In genomic region chr22:45246060-45246985, GRCh38 we compare ENCODE assay signal across 8 cellular contexts. TPM values are rescaled to one million over a fixed set of nuclear protein-coding genes. Genes with fewer than 3 reads are reported as not detected.
DNase-seq lines count a peak whose midpoint lies in the region; ATAC-seq, FAIRE-seq and TF ChIP-seq lines count a peak whose summit lies in the region.

No MANE protein-coding gene starts in this region.

- no peaks in the 10 kb centered on the region for H4K20me1 ChIP-seq in astrocyte (ENCODE audit: insufficient read depth, low read length)

- no peaks in the 10 kb centered on the region for H3K36me3 Mint-ChIP-seq in astrocyte (ENCODE audit: low read depth, unreplicated experiment)

- no peaks in the 10 kb centered on the region for H3K9me3 Mint-ChIP-seq in astrocyte (ENCODE audit: unreplicated experiment)

- peak overlapping the region; percentile 79 for H3K9ac ChIP-seq in astrocyte (ENCODE audit: low read length)
- H3K9ac ChIP-seq in kidney (ENCODE audit: low read length in 2 of 2) = peak overlapping the region in 1 of 2 donors; percentile 22
- H3K9ac ChIP-seq in subcutaneous abdominal adipose tissue (ENCODE audit: low read length in 5 of 5) = no peak overlapping the region

- H3K27me3 ChIP-seq in astrocyte (ENCODE audit: insufficient read depth, low read length) = no peaks in the 10 kb centered on the region
- peaks cover 0 to 4% (median 2%) of the 10 kb centered on the region in 5 donors for H3K27me3 ChIP-seq in subcutaneous abdominal adipose tissue (ENCODE audit: control insufficient read depth in 5 of 5, insufficient read depth in 4 of 5, low read length in 5 of 5)

- no peaks in the 10 kb centered on the region for H3K79me2 ChIP-seq in astrocyte (ENCODE audit: insufficient read depth, low read length)

- FAIRE-seq in astrocyte (lab: Jason Lieb, UNC) (peak; percentile 86), kidney (lab: Jason Lieb, UNC) (peak; percentile 96)

- H3K27ac Mint-ChIP-seq in astrocyte (ENCODE audit: unreplicated experiment) = peak overlapping the region; percentile 99

- no peak overlapping the region for H3K4me3 ChIP-seq in astrocyte (ENCODE audit: insufficient read depth, low read depth, low read length)
- no peak overlapping the region for H3K4me3 ChIP-seq in kidney (ENCODE audit: low read length in 2 of 2)
- H3K4me3 ChIP-seq in subcutaneous abdominal adipose tissue (ENCODE audit: low read depth in 1 of 5, low read length in 5 of 5) = no peak overlapping the region

- H3K4me1 ChIP-seq in astrocyte (ENCODE audit: insufficient read depth, low read length) (peaks cover 13% of the 10 kb centered on the region), kidney (ENCODE audit: control insufficient read depth in 1 of 2, insufficient read depth in 1 of 2, low read depth in 1 of 2, low read length in 2 of 2) (peaks cover 10 to 16% of the 10 kb centered on the region in 2 donors), subcutaneous abdominal adipose tissue (ENCODE audit: control insufficient read depth in 5 of 5, insufficient read depth in 5 of 5, low read length in 5 of 5) (peaks cover 0 to 17% (median 6%) of the 10 kb centered on the region in 5 donors)

- H2AFZ ChIP-seq in astrocyte (ENCODE audit: low read depth, low read length) = peak overlapping the region; percentile 15

- no peaks in the 10 kb centered on the region for H3K27me3 Mint-ChIP-seq in astrocyte (ENCODE audit: low read depth, unreplicated experiment)

- peaks cover 13% of the 10 kb centered on the region for H3K4me1 Mint-ChIP-seq in astrocyte (ENCODE audit: low read depth, unreplicated experiment)

- peak overlapping the region; percentile 31 for H3K4me3 Mint-ChIP-seq in astrocyte (ENCODE audit: unreplicated experiment)

- no peak for ATAC-seq in GM18907 (IDR thresholded peaks at IDR 0.05; ENCODE audit: unreplicated experiment)

- H3K4me2 ChIP-seq in astrocyte (ENCODE audit: low read length) = peak overlapping the region; percentile 65

- H3K36me3 ChIP-seq in astrocyte (ENCODE audit: insufficient read depth, low read length) (no peaks in the 10 kb centered on the region), kidney (ENCODE audit: control insufficient read depth in 1 of 2, insufficient read depth in 2 of 2, low read length in 2 of 2) (no peaks in the 10 kb centered on the region), subcutaneous abdominal adipose tissue (ENCODE audit: control insufficient read depth in 5 of 5, insufficient read depth in 5 of 5, low read length in 5 of 5) (no peaks in the 10 kb centered on the region)

- intact Hi-C loops in kidney (cut with DNase I) = no loop called here

- no peak for TF ChIP-seq CTCF in astrocyte (IDR thresholded peaks at IDR 0.05; ENCODE audit: insufficient read depth, low read depth, low read length)
- TF ChIP-seq CTCF in kidney (IDR thresholded peaks at IDR 0.05; ENCODE audit: borderline replicate concordance, extremely low read depth, insufficient read depth) = no peak

- peak overlapping the region; percentile 94 for H3K27ac ChIP-seq in astrocyte (ENCODE audit: low read depth, low read length)
- H3K27ac ChIP-seq in kidney (ENCODE audit: low read depth in 2 of 2, low read length in 2 of 2) = peak overlapping the region; percentile 87 to 89
- peak overlapping the region; percentile 7 for H3K27ac ChIP-seq in subcutaneous abdominal adipose tissue (ENCODE audit: low read depth, low read length)

- H3K9me3 ChIP-seq in astrocyte (ENCODE audit: insufficient read depth, low read depth, low read length) = no peaks in the 10 kb centered on the region
- no peaks in the 10 kb centered on the region for H3K9me3 ChIP-seq in kidney (ENCODE audit: control insufficient read depth in 1 of 2, low read length in 2 of 2)
- H3K9me3 ChIP-seq in subcutaneous abdominal adipose tissue (ENCODE audit: control insufficient read depth in 5 of 5, low read length in 5 of 5) = no peaks in the 10 kb centered on the region

- DNase-seq in HS-27A (ENCODE audit: low read depth) (peak; percentile 62), astrocyte (ENCODE audit: low read depth) (peak; percentile 98), kidney (peak; percentile 78), NCI-H146 treated with DMSO at 0.1 percent for 48 hours (lab: John Stamatoyannopoulos, UW; ENCODE audit: unreplicated experiment) (no peak), pons (ENCODE audit: low spot score) (no peak)
- DNase-seq in central memory CD4-positive, alpha-beta T cell = no peak

RNA-seq across cellular contexts. Expression of gene KIAA0930, which starts 5.6 kb away (rescaled TPM):
- total RNA-seq in astrocyte = 107 and 117 TPM in 2 replicates
- total RNA-seq in kidney = 55.4 TPM
- polyA plus RNA-seq in kidney (ENCODE audit: insufficient read depth, low read depth, low replicate concordance) = 26.4 TPM

RNA-seq across cellular contexts. Expression of gene UPK3A, which starts 38.4 kb away (rescaled TPM):
- total RNA-seq in astrocyte = not detected in 2 replicates
- not detected for total RNA-seq in kidney
- polyA plus RNA-seq in kidney (ENCODE audit: insufficient read depth, low read depth, low replicate concordance) = not detected

Comparison
In these comparisons a context has a peak if more than half of its experiments do, and no peak if none do; other contexts are left out.
1. DNase-seq: peak in HS-27A (single experiment), astrocyte (single experiment) and kidney (single experiment); none in NCI-H146 treated with DMSO at 0.1 percent for 48 hours (single experiment), pons (single experiment) and central memory CD4-positive, alpha-beta T cell (single experiment).
2. H3K27ac ChIP-seq: peak in every context shown above with its lines; median percentile 94 in astrocyte; 88 in kidney; 7 in subcutaneous abdominal adipose tissue.